ENCODE assay signal across 35 cellular contexts in the genomic region with DNA sequence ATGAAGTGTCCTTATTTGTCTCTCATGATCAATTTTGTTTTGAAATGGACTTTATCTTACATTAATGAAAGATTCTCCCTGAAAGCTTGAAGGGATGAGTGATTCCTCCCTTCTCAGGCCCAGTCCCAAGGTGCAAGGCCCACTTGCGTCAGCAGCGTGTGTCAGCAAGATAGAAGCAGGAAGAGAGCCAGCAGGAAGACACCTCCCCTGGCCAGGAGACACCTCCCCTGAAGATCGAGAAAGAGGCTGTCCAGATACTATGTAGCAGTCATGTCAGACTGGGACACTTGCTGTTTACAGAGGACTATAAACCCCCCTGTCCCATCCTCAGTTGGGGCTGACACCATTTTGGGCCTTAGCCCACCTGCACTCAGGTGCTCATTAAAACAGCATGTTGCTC. TPM values are rescaled to one million over a fixed set of nuclear protein-coding genes. Genes with fewer than 3 reads are reported as not detected.
"Had no signal": no experiment of that assay in that cellular context is flagged by ENCODE, and none has a peak within 500 bp of the region (broad histone marks: within the 10 kb centered on the region; RNA-seq: fewer than 3 reads in every experiment).

No MANE protein-coding gene starts in this region.

- H3K4me3 ChIP-seq: gastrocnemius medialis, heart left ventricle had no signal

- H3K36me3 ChIP-seq: brain microvascular endothelial cell, gastrocnemius medialis, heart left ventricle, WERI-Rb-1 had no signal

- ATAC-seq: activated CD4-positive, alpha-beta T cell treated with anti-CD3 and anti-CD28 coated beads for 36 hours; activated CD8-positive, alpha-beta memory T cell treated with anti-CD3 and anti-CD28 coated beads, Interleukin-2, amount 10 ng/mL, durations not matched to agents 7 days and 5 days; activated CD8-positive, alpha-beta T cell treated with anti-CD3 and anti-CD28 coated beads, Interleukin-2, amount 10 ng/mL, durations not matched to agents 7 days and 5 days; esophagus mucosa; gastrocnemius medialis; heart left ventricle; T-helper 17 cell had no signal

- H3K9me3 ChIP-seq: gastrocnemius medialis, heart left ventricle had no signal

- FAIRE-seq: astrocyte, bronchial epithelial cell, colon, endometrium, endothelial cell of umbilical vein had no signal

- H3K27me3 ChIP-seq: brain microvascular endothelial cell had no signal

- DNase-seq: activated CD4-positive, alpha-beta memory T cell treated with anti-CD3 and anti-CD28 coated beads for 36 hours; activated CD4-positive, alpha-beta T cell treated with anti-CD3 and anti-CD28 coated beads for 36 hours; activated CD4-positive, alpha-beta T cell treated with anti-CD3 and anti-CD28 coated beads, Interleukin-2, amount 10 ng/mL, durations not matched to agents 24 days and 14 days; activated CD4-positive, CD25-positive, alpha-beta regulatory T cell; activated CD4-positive, CD25-positive, alpha-beta regulatory T cell treated with anti-CD3 and anti-CD28 coated beads, Interleukin-2, amount 50 U/mL, for 72 hours; activated CD8-positive, alpha-beta memory T cell treated with anti-CD3 and anti-CD28 coated beads, Interleukin-2, amount 10 ng/mL, durations not matched to agents 7 days and 5 days; activated CD8-positive, alpha-beta memory T cell treated with anti-CD3 and anti-CD28 coated beads, Interleukin-2, amount 50 U/mL, for 4 hours; activated CD8-positive, alpha-beta T cell treated with anti-CD3 and anti-CD28 coated beads, Interleukin-2, amount 10 ng/mL, durations not matched to agents 7 days and 5 days; activated gamma-delta T cell; activated naive CD4-positive, alpha-beta T cell; activated naive CD4-positive, alpha-beta T cell treated with anti-CD3 and anti-CD28 coated beads, Interleukin-2, amount 10 ng/mL, durations not matched to agents 7 days and 5 days; activated T-cell treated with anti-CD3 and anti-CD28 coated beads, Interleukin-2, amount 50 U/mL, for 1 hour; activated T-cell treated with anti-CD3 and anti-CD28 coated beads, Interleukin-2, amount 50 U/mL, for 48 hours; amniotic stem cell; anterior cingulate cortex; brain microvascular endothelial cell; caudate nucleus; cortex of kidney; dermis blood vessel endothelial cell; effector CD4-positive, alpha-beta T cell; foreskin fibroblast; gastrocnemius medialis; glutamatergic neuron; heart left ventricle; T-helper 1 cell; T-helper 17 cell; T1000; WERI-Rb-1 had no signal

- H3K27ac ChIP-seq: brain microvascular endothelial cell, epithelial cell of prostate, gastrocnemius medialis, heart left ventricle, WERI-Rb-1 had no signal

- H3K4me1 ChIP-seq: gastrocnemius medialis, heart left ventricle had no signal

RNA-seq across cellular contexts. Expression of gene FBXO15, which starts 39.0 kb away (rescaled TPM):
- total RNA-seq: bronchial epithelial cell, endothelial cell of umbilical vein, gastrocnemius medialis had no signal
- polyA plus RNA-seq: endothelial cell of umbilical vein had no signal
